ENCODE assay signal across 2 cellular contexts in the genomic region with DNA sequence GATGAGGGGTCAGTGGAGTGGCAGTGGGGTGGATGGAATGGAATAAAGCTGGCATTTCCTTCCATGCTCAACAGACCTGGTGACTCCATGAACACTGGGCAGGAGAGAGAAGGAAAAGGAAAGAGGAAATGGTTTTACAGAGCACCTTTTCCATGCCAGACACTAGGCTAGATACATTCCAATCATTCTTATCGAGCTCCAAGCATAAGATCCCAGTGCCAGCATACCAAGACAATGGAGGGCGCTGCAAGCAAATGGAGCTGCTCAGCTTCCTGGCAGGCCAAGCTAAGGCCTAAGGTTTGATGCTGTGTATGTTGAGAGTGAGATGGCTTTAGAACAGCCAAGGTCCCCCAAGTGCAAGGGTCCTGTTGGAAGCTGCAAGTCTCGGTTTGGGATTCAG.
TF ChIP-seq lines count a peak whose summit lies in the region.

No MANE protein-coding gene starts in this region.

TF ChIP-seq in GM23338, 12 proteins besides CTCF, POLR2A, EP300 and RAD21:
- TF ChIP-seq EZH2phosphoT487 (IDR thresholded peaks at IDR 0.05; ENCODE audit: unreplicated experiment) (no peak), EZH2 (IDR thresholded peaks at IDR 0.05; ENCODE audit: low read depth, unreplicated experiment) (no peak), JUNB (IDR thresholded peaks at IDR 0.05; ENCODE audit: unreplicated experiment) (no peak), ZNF114 (CRISPR knock-in tag; IDR thresholded peaks at IDR 0.05) (no peak), CREB1 (CRISPR knock-in tag; IDR thresholded peaks at IDR 0.05; ENCODE audit: low read depth) (no peak), POLR2AphosphoS5 (IDR thresholded peaks at IDR 0.05; ENCODE audit: low read depth) (no peak)
- TF ChIP-seq, protein P1, sequence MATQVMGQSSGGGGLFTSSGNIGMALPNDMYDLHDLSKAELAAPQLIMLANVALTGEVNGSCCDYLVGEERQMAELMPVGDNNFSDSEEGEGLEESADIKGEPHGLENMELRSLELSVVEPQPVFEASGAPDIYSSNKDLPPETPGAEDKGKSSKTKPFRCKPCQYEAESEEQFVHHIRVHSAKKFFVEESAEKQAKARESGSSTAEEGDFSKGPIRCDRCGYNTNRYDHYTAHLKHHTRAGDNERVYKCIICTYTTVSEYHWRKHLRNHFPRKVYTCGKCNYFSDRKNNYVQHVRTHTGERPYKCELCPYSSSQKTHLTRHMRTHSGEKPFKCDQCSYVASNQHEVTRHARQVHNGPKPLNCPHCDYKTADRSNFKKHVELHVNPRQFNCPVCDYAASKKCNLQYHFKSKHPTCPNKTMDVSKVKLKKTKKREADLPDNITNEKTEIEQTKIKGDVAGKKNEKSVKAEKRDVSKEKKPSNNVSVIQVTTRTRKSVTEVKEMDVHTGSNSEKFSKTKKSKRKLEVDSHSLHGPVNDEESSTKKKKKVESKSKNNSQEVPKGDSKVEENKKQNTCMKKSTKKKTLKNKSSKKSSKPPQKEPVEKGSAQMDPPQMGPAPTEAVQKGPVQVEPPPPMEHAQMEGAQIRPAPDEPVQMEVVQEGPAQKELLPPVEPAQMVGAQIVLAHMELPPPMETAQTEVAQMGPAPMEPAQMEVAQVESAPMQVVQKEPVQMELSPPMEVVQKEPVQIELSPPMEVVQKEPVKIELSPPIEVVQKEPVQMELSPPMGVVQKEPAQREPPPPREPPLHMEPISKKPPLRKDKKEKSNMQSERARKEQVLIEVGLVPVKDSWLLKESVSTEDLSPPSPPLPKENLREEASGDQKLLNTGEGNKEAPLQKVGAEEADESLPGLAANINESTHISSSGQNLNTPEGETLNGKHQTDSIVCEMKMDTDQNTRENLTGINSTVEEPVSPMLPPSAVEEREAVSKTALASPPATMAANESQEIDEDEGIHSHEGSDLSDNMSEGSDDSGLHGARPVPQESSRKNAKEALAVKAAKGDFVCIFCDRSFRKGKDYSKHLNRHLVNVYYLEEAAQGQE (IDR thresholded peaks at IDR 0.05; ENCODE audit: unreplicated experiment), result no peak

TF ChIP-seq in SK-N-SH, 30 proteins besides CTCF, POLR2A, EP300 and RAD21 (continued from another document):
- TF ChIP-seq, protein P2, sequence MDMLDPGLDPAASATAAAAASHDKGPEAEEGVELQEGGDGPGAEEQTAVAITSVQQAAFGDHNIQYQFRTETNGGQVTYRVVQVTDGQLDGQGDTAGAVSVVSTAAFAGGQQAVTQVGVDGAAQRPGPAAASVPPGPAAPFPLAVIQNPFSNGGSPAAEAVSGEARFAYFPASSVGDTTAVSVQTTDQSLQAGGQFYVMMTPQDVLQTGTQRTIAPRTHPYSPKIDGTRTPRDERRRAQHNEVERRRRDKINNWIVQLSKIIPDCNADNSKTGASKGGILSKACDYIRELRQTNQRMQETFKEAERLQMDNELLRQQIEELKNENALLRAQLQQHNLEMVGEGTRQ (IDR thresholded peaks at IDR 0.05; ENCODE audit: borderline replicate concordance, low read depth, low read length), result no peak
- no peak for TF ChIP-seq NFIC (IDR thresholded peaks at IDR 0.05; ENCODE audit: borderline replicate concordance)
- TF ChIP-seq, protein P3, sequence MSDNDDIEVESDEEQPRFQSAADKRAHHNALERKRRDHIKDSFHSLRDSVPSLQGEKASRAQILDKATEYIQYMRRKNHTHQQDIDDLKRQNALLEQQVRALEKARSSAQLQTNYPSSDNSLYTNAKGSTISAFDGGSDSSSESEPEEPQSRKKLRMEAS (IDR thresholded peaks at IDR 0.05; ENCODE audit: low read depth), result no peak
- no peak for TF ChIP-seq YY1 (IDR thresholded peaks at IDR 0.05; ENCODE audit: low read depth)
- TF ChIP-seq EZH2phosphoT487 (IDR thresholded peaks at IDR 0.05; ENCODE audit: borderline replicate concordance, low read depth), result no peak
- no peak for TF ChIP-seq MXI1 (IDR thresholded peaks at IDR 0.05; ENCODE audit: low read depth, low read length)
- no peak for TF ChIP-seq FOSL2 (IDR thresholded peaks at IDR 0.05; ENCODE audit: borderline replicate concordance, low read depth)
- no peak for TF ChIP-seq RCOR1 (IDR thresholded peaks at IDR 0.05; ENCODE audit: low read length)
- no peak for TF ChIP-seq CHD2 (IDR thresholded peaks at IDR 0.05; ENCODE audit: low read length, partially characterized antibody)
- no peak for TF ChIP-seq SIN3A (IDR thresholded peaks at IDR 0.05; ENCODE audit: borderline replicate concordance, low read depth, low read length)
